In the genomic region with DNA sequence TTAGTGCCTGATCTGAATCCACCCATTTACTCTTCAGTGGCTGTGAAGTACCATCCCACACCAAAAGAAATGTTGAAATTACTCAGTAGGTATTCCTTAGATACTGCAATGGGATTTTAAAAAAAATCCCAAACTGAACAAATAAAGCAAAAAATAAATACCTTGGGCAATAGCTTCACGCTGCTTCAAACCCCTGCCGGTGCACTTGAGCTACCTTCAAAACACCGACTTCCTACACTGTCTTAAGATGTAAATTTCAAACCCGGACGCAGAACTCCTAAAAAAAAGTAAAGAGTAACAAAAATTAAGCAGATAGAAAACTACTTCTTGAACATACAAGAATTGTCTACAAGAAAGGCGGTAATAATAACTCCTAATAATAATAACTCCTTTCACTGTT, we compare ENCODE assay signal across 1 cellular context.
TF ChIP-seq lines count a peak whose summit lies in the region.

No MANE protein-coding gene starts in this region.

TF ChIP-seq in A549, 52 proteins besides CTCF, POLR2A, EP300 and RAD21 (continued from another document):
- TF ChIP-seq, protein P1, sequence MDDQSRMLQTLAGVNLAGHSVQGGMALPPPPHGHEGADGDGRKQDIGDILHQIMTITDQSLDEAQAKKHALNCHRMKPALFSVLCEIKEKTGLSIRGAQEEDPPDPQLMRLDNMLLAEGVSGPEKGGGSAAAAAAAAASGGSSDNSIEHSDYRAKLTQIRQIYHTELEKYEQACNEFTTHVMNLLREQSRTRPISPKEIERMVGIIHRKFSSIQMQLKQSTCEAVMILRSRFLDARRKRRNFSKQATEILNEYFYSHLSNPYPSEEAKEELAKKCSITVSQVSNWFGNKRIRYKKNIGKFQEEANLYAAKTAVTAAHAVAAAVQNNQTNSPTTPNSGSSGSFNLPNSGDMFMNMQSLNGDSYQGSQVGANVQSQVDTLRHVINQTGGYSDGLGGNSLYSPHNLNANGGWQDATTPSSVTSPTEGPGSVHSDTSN (IDR thresholded peaks at IDR 0.05) = no peak
- no peak for TF ChIP-seq TFCP2L1 (CRISPR knock-in tag; IDR thresholded peaks at IDR 0.05)
